ENCODE assay signal across 1 cellular context in genomic region chr3:179083977-179084376, GRCh38.
TF ChIP-seq lines count a peak whose summit lies in the region.

No MANE protein-coding gene starts in this region.

TF ChIP-seq in SK-N-SH, 30 proteins besides CTCF, POLR2A, EP300 and RAD21:
- TF ChIP-seq IRF3 (IDR thresholded peaks at IDR 0.05; ENCODE audit: low read depth, low read length) (no peak), TCF12 (IDR thresholded peaks at IDR 0.05) (no peak), MAX (IDR thresholded peaks at IDR 0.05; ENCODE audit: low read depth) (no peak), EZH2phosphoT487 (IDR thresholded peaks at IDR 0.05; ENCODE audit: borderline replicate concordance, low read depth) (no peak), GATA2 (CRISPR knock-in tag; IDR thresholded peaks at IDR 0.05) (no peak)
